16 cellular contexts compared by ENCODE assay signal in the genomic region with DNA sequence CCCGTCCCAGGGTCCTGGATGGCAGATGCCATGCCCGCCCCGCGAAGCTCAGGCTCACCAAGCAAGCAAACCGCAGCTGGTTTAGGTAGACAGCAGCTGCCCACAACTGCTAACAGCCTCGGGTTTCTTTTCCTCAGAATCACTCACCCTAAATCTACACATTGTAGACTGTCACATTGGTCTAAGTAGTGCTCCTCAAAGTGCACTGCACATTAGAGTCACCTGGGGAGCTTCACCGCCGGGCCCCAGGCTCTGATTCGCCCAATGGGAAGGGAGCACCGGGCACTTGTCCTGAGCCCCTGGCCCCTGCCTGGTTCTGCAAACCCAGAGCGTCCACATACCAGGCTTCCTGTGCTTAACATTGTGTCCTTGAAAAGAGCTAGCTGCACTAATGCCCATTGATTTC. TPM values are rescaled to one million over a fixed set of nuclear protein-coding genes. Genes with fewer than 3 reads are reported as not detected.
DNase-seq lines count a peak whose midpoint lies in the region; ATAC-seq and TF ChIP-seq lines count a peak whose summit lies in the region.
"Had no signal": no experiment of that assay in that cellular context is flagged by ENCODE, and none has a peak within 500 bp of the region (broad histone marks: within the 10 kb centered on the region; RNA-seq: fewer than 3 reads in every experiment).

No MANE protein-coding gene starts in this region.

- ATAC-seq in omental fat pad (ENCODE audit: low FRiP score) (no peak), HG03565 (IDR thresholded peaks at IDR 0.05; ENCODE audit: unreplicated experiment) (no peak)
- ATAC-seq: left lobe of liver had no signal

- H3K9ac ChIP-seq in SK-N-MC (ENCODE audit: insufficient read length): no peak overlapping the region

- peaks cover 30% of the 10 kb centered on the region for H3K4me1 Mint-ChIP-seq in activated naive CD4-positive, alpha-beta T cell treated with anti-CD3 and anti-CD28 coated beads, Interleukin-2, amount 50 U/mL, for 24 hours
- H3K4me1 Mint-ChIP-seq in mesothelial cell of epicardium: peaks cover 28% of the 10 kb centered on the region

- H3K9me3 ChIP-seq in SK-N-MC (ENCODE audit: low read depth, low read length) (no peaks in the 10 kb centered on the region), tibial artery (no peaks in the 10 kb centered on the region)

- DNase-seq in activated naive CD4-positive, alpha-beta T cell treated with anti-CD3 and anti-CD28 coated beads, Interleukin-2, amount 50 U/mL, for 16 hours: no peak
- DNase-seq in SK-N-MC (ENCODE audit: low read depth, low spot score): no peak
- no peak for DNase-seq in mesothelial cell of epicardium (ENCODE audit: low spot score in 2 of 2, unreplicated experiment in 2 of 2)
- no peak for DNase-seq in tibial artery
- DNase-seq in omental fat pad (ENCODE audit: low spot score): no peak
- DNase-seq in NCI-H128 (lab: John Stamatoyannopoulos, UW; ENCODE audit: unreplicated experiment): no peak
- DNase-seq: activated CD4-positive, alpha-beta T cell treated with anti-CD3 and anti-CD28 coated beads, Interleukin-2, amount 50 U/mL, for 4 hours; activated effector memory CD4-positive, alpha-beta T cell treated with Interleukin-2 at 50 U/mL for 16 hours; GOT3; NCI-H446 had no signal

- peaks cover 0 to 57% (median 44%) of the 10 kb centered on the region in 4 donors for H3K4me1 ChIP-seq in tibial artery

- H3K36me3 ChIP-seq in SK-N-MC (ENCODE audit: insufficient read depth, low read length): no peaks in the 10 kb centered on the region
- H3K36me3 ChIP-seq in tibial artery: no peaks in the 10 kb centered on the region
- H3K36me3 ChIP-seq: cardiac muscle cell had no signal

- peaks cover 43% of the 10 kb centered on the region for H3K27me3 Mint-ChIP-seq in activated naive CD4-positive, alpha-beta T cell treated with anti-CD3 and anti-CD28 coated beads, Interleukin-2, amount 50 U/mL, for 24 hours
- H3K27me3 Mint-ChIP-seq in mesothelial cell of epicardium (ENCODE audit: low read depth): peaks cover 92% of the 10 kb centered on the region

- no peaks in the 10 kb centered on the region for H3K27me3 ChIP-seq in tibial artery

- intact Hi-C loops in tibial artery (cut with DNase I; ENCODE audit: low total_unique reads): no loop called here

- H3K4me3 ChIP-seq in SK-N-MC (peak overlapping the region; percentile 84), tibial artery (peak overlapping the region; percentile 41 to 52)
- H3K4me3 ChIP-seq: cardiac muscle cell had no signal

- no peaks in the 10 kb centered on the region for H3K9me3 Mint-ChIP-seq in activated naive CD4-positive, alpha-beta T cell treated with anti-CD3 and anti-CD28 coated beads, Interleukin-2, amount 50 U/mL, for 24 hours
- no peaks in the 10 kb centered on the region for H3K9me3 Mint-ChIP-seq in mesothelial cell of epicardium
- H3K9me3 Mint-ChIP-seq: T-helper 1 cell treated with Interleukin-12 subunit alpha and Interleukin-12 subunit beta and Interleukin-4 antibody, amounts not matched to agents 30 μg/mL and 1 μg/mL, for 36 hours had no signal

- no peak for TF ChIP-seq CTCF in mesothelial cell of epicardium (IDR thresholded peaks at IDR 0.05; ENCODE audit: unreplicated experiment)
- no peak for TF ChIP-seq CTCF in tibial artery (IDR thresholded peaks at IDR 0.05)
- TF ChIP-seq CTCF in omental fat pad (IDR thresholded peaks at IDR 0.05): no peak

- H3K27ac Mint-ChIP-seq in activated naive CD4-positive, alpha-beta T cell treated with anti-CD3 and anti-CD28 coated beads, Interleukin-2, amount 50 U/mL, for 24 hours: no peak overlapping the region
- H3K27ac Mint-ChIP-seq in mesothelial cell of epicardium: no peak overlapping the region
- H3K27ac Mint-ChIP-seq: T-helper 1 cell treated with Interleukin-12 subunit alpha and Interleukin-12 subunit beta and Interleukin-4 antibody, amounts not matched to agents 30 μg/mL and 1 μg/mL, for 36 hours had no signal

- H3K36me3 Mint-ChIP-seq in activated naive CD4-positive, alpha-beta T cell treated with anti-CD3 and anti-CD28 coated beads, Interleukin-2, amount 50 U/mL, for 24 hours: peaks cover 2% of the 10 kb centered on the region
- H3K36me3 Mint-ChIP-seq in mesothelial cell of epicardium: no peaks in the 10 kb centered on the region

- H3K4me3 Mint-ChIP-seq in activated naive CD4-positive, alpha-beta T cell treated with anti-CD3 and anti-CD28 coated beads, Interleukin-2, amount 50 U/mL, for 24 hours: peak overlapping the region; percentile 72
- H3K4me3 Mint-ChIP-seq in mesothelial cell of epicardium: peak overlapping the region; percentile 54

- H3K27ac ChIP-seq in SK-N-MC: no peak overlapping the region
- peak overlapping the region; percentile 75 to 96 for H3K27ac ChIP-seq in tibial artery
- H3K27ac ChIP-seq: cardiac muscle cell had no signal

RNA-seq across cellular contexts. Expression of gene OCA2, which starts 0.8 kb away (rescaled TPM):
- total RNA-seq in mesothelial cell of epicardium: 1.0 to 2.0 TPM (median 1.5 TPM) in 3 replicates
- 1 to 10 TPM in 1 of 4 donors, under 1 TPM in 1, not detected in 2; 0.19 to 1.1 TPM for total RNA-seq in omental fat pad
- total RNA-seq: Daoy had no signal
